Comparison of ENCODE assay signal across 9 cellular contexts in genomic region chr2:209380278-209380677, GRCh38. TPM values are rescaled to one million over a fixed set of nuclear protein-coding genes. Genes with fewer than 3 reads are reported as not detected.
DNase-seq lines count a peak whose midpoint lies in the region; ATAC-seq, FAIRE-seq and TF ChIP-seq lines count a peak whose summit lies in the region.
"Had no signal": no experiment of that assay in that cellular context is flagged by ENCODE, and none has a peak within 500 bp of the region (broad histone marks: within the 10 kb centered on the region; RNA-seq: fewer than 3 reads in every experiment).

No MANE protein-coding gene starts in this region.

- intact Hi-C loops in left ventricle myocardium inferior (cut with micrococcal nuclease), result no loop called here

- no peak overlapping the region for H3K27ac ChIP-seq in left ventricle myocardium inferior (replicated peaks)

- DNase-seq in GM13977 (ENCODE audit: low spot score), result peak; percentile 7
- peak; percentile 75 for DNase-seq in RCC 7860 (ENCODE audit: low spot score)
- no peak for DNase-seq in stimulated activated naive CD4-positive, alpha-beta T cell treated with Interleukin-2 at 50 U/mL for 16 hours (lab: John Stamatoyannopoulos, UW)
- DNase-seq in left ventricle myocardium inferior, result no peak
- DNase-seq in left lobe of liver (ENCODE audit: low spot score), result no peak
- DNase-seq in urothelium cell line (ENCODE audit: low spot score), result no peak
- DNase-seq: stimulated activated CD4-positive, alpha-beta T cell treated with anti-CD3 and anti-CD28 coated beads, Interleukin-2, amount 100 ng/mL, for 24 hours had no signal

- in situ Hi-C loops in GM13977 (cut with MboI; ENCODE audit: low pct_unique_long_range_greater_than_20kb, low sequenced_read_pairs, unreplicated experiment), result no loop called here

- no peak overlapping the region for H3K4me3 ChIP-seq in left ventricle myocardium inferior

- H3K9me3 ChIP-seq in left ventricle myocardium inferior (replicated peaks), result peaks cover 31% of the 10 kb centered on the region

- ATAC-seq in GM21528 (IDR thresholded peaks at IDR 0.05; ENCODE audit: low FRiP score, unreplicated experiment), result peak; percentile 100
- peak; percentile 98 for ATAC-seq in HG03520 (IDR thresholded peaks at IDR 0.05; ENCODE audit: unreplicated experiment)
- no peak for ATAC-seq in left lobe of liver

- no peaks in the 10 kb centered on the region for H3K4me1 ChIP-seq in left ventricle myocardium inferior

- no peaks in the 10 kb centered on the region for H3K27me3 ChIP-seq in left ventricle myocardium inferior (ENCODE audit: low read depth)

- TF ChIP-seq CTCF in GM13977 (IDR thresholded peaks at IDR 0.05; ENCODE audit: extremely low read depth, insufficient read depth, missing control alignments) (no peak), left ventricle myocardium inferior (IDR thresholded peaks at IDR 0.05; ENCODE audit: borderline replicate concordance) (no peak)

- no peaks in the 10 kb centered on the region for H3K36me3 ChIP-seq in left ventricle myocardium inferior

- peak; percentile 94 for FAIRE-seq in RCC 7860 (lab: Jason Lieb, UNC)
- FAIRE-seq in urothelium cell line (lab: Jason Lieb, UNC), result no peak

RNA-seq across cellular contexts. Expression of gene MAP2, which starts 43.6 kb away (rescaled TPM):
- total RNA-seq in left ventricle myocardium inferior (6.2 TPM), left lobe of liver (2.3 TPM)

Comparison
In these comparisons a context has a peak if more than half of its experiments do, and no peak if none do; other contexts are left out.
1. DNase-seq: peak in GM13977 (single experiment) and RCC 7860 (single experiment); none in stimulated activated naive CD4-positive, alpha-beta T cell treated with Interleukin-2 at 50 U/mL for 16 hours (single experiment), left ventricle myocardium inferior (single experiment), left lobe of liver (single experiment) and urothelium cell line (single experiment).